Comparison of ENCODE assay signal across 1 cellular context in genomic region chr10:104735036-104735435, GRCh38.
A peak's percentile ranks its signal among the peaks of the same experiment; 100 is the strongest.
TF ChIP-seq lines count a peak whose summit lies in the region.

No MANE protein-coding gene starts in this region.

TF ChIP-seq in WTC11, 78 proteins besides CTCF, POLR2A, EP300 and RAD21 (continued from another document):
- TF ChIP-seq USF2 (CRISPR knock-in tag; IDR thresholded peaks at IDR 0.05) = peak; percentile 57; the same call in 1 of the 2 replicates
- TF ChIP-seq, protein P1, sequence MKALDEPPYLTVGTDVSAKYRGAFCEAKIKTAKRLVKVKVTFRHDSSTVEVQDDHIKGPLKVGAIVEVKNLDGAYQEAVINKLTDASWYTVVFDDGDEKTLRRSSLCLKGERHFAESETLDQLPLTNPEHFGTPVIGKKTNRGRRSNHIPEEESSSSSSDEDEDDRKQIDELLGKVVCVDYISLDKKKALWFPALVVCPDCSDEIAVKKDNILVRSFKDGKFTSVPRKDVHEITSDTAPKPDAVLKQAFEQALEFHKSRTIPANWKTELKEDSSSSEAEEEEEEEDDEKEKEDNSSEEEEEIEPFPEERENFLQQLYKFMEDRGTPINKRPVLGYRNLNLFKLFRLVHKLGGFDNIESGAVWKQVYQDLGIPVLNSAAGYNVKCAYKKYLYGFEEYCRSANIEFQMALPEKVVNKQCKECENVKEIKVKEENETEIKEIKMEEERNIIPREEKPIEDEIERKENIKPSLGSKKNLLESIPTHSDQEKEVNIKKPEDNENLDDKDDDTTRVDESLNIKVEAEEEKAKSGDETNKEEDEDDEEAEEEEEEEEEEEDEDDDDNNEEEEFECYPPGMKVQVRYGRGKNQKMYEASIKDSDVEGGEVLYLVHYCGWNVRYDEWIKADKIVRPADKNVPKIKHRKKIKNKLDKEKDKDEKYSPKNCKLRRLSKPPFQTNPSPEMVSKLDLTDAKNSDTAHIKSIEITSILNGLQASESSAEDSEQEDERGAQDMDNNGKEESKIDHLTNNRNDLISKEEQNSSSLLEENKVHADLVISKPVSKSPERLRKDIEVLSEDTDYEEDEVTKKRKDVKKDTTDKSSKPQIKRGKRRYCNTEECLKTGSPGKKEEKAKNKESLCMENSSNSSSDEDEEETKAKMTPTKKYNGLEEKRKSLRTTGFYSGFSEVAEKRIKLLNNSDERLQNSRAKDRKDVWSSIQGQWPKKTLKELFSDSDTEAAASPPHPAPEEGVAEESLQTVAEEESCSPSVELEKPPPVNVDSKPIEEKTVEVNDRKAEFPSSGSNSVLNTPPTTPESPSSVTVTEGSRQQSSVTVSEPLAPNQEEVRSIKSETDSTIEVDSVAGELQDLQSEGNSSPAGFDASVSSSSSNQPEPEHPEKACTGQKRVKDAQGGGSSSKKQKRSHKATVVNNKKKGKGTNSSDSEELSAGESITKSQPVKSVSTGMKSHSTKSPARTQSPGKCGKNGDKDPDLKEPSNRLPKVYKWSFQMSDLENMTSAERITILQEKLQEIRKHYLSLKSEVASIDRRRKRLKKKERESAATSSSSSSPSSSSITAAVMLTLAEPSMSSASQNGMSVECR (CRISPR knock-in tag; IDR thresholded peaks at IDR 0.05; ENCODE audit: borderline replicate concordance) = no peak
- no peak for TF ChIP-seq PREB (CRISPR knock-in tag; IDR thresholded peaks at IDR 0.05; ENCODE audit: borderline replicate concordance)
- no peak for TF ChIP-seq NFATC4 (CRISPR knock-in tag; IDR thresholded peaks at IDR 0.05)
- TF ChIP-seq, protein P2, sequence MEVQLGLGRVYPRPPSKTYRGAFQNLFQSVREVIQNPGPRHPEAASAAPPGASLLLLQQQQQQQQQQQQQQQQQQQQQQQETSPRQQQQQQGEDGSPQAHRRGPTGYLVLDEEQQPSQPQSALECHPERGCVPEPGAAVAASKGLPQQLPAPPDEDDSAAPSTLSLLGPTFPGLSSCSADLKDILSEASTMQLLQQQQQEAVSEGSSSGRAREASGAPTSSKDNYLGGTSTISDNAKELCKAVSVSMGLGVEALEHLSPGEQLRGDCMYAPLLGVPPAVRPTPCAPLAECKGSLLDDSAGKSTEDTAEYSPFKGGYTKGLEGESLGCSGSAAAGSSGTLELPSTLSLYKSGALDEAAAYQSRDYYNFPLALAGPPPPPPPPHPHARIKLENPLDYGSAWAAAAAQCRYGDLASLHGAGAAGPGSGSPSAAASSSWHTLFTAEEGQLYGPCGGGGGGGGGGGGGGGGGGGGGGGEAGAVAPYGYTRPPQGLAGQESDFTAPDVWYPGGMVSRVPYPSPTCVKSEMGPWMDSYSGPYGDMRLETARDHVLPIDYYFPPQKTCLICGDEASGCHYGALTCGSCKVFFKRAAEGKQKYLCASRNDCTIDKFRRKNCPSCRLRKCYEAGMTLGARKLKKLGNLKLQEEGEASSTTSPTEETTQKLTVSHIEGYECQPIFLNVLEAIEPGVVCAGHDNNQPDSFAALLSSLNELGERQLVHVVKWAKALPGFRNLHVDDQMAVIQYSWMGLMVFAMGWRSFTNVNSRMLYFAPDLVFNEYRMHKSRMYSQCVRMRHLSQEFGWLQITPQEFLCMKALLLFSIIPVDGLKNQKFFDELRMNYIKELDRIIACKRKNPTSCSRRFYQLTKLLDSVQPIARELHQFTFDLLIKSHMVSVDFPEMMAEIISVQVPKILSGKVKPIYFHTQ (CRISPR knock-in tag; IDR thresholded peaks at IDR 0.05) = no peak
